In genomic region chr7:33243319-33243881, GRCh38 we compare ENCODE assay signal across 8 cellular contexts.
DNase-seq lines count a peak whose midpoint lies in the region; ATAC-seq and TF ChIP-seq lines count a peak whose summit lies in the region.

No MANE protein-coding gene starts in this region.

- H3K79me2 ChIP-seq in MM.1S (ENCODE audit: low read length), result no peaks in the 10 kb centered on the region

- no peaks in the 10 kb centered on the region for H3K4me1 Mint-ChIP-seq in activated T-cell treated with anti-CD3 and anti-CD28 coated beads, Interleukin-2, amount 50 U/mL, for 24 hours (ENCODE audit: low read depth)

- no peak overlapping the region for H3K27ac Mint-ChIP-seq in activated T-cell treated with anti-CD3 and anti-CD28 coated beads, Interleukin-2, amount 50 U/mL, for 24 hours

- ATAC-seq in HG02938 (IDR thresholded peaks at IDR 0.05; ENCODE audit: unreplicated experiment), result no peak

- DNase-seq in EH (ENCODE audit: low read depth) (peak; percentile 63), MM.1S (peak; percentile 42), SHP77 treated with DMSO at 0.1 percent for 48 hours (lab: John Stamatoyannopoulos, UW) (peak; percentile 29), fibroblast of the aortic adventitia (ENCODE audit: low read depth) (peak; percentile 83), pulmonary artery endothelial cell (ENCODE audit: low read depth, low spot score) (peak; percentile 15)
- no peak for DNase-seq in activated T-cell treated with anti-CD3 and anti-CD28 coated beads, Interleukin-2, amount 50 U/mL, for 48 hours
- DNase-seq in activated T-cell treated with anti-CD3 and anti-CD28 coated beads, Interleukin-2, amount 50 U/mL, for 24 hours, result no peak

- no peaks in the 10 kb centered on the region for H3K9me2 ChIP-seq in MM.1S (replicated peaks; ENCODE audit: insufficient read depth, low read length)

- H3K36me3 Mint-ChIP-seq in activated T-cell treated with anti-CD3 and anti-CD28 coated beads, Interleukin-2, amount 50 U/mL, for 24 hours (ENCODE audit: low read depth), result no peaks in the 10 kb centered on the region

- H3F3A ChIP-seq in MM.1S (ENCODE audit: insufficient read depth, low read length), result no peaks in the 10 kb centered on the region

- H3K9ac ChIP-seq in MM.1S (ENCODE audit: low read length), result no peak overlapping the region

- peak; percentile 58 for TF ChIP-seq CTCF in MM.1S (IDR thresholded peaks at IDR 0.05; ENCODE audit: low read length)
- TF ChIP-seq CTCF in fibroblast of the aortic adventitia (IDR thresholded peaks at IDR 0.05; ENCODE audit: insufficient read depth, low read length), result peak; percentile 64

- H3K27me3 ChIP-seq in MM.1S (replicated peaks; ENCODE audit: insufficient read depth, low read length), result no peaks in the 10 kb centered on the region

- no peak overlapping the region for H3K27ac ChIP-seq in MM.1S (ENCODE audit: low read length)

- H3K4me1 ChIP-seq in MM.1S (ENCODE audit: low read length), result no peaks in the 10 kb centered on the region

- H3K9me3 Mint-ChIP-seq in activated T-cell treated with anti-CD3 and anti-CD28 coated beads, Interleukin-2, amount 50 U/mL, for 24 hours, result no peaks in the 10 kb centered on the region

- H4K20me1 ChIP-seq in MM.1S (ENCODE audit: insufficient read depth, low read length), result no peaks in the 10 kb centered on the region

- no peak overlapping the region for H3K4me3 ChIP-seq in MM.1S (ENCODE audit: low read length)
- no peak overlapping the region for H3K4me3 ChIP-seq in fibroblast of the aortic adventitia (ENCODE audit: low read depth, low read length)

- no peaks in the 10 kb centered on the region for H3K9me3 ChIP-seq in MM.1S (replicated peaks; ENCODE audit: insufficient read depth, low read length)

- H3K4me2 ChIP-seq in MM.1S (ENCODE audit: low read depth, low read length), result no peak overlapping the region

- no peak overlapping the region for H2AFZ ChIP-seq in MM.1S (ENCODE audit: low read length)

- H3K27me3 Mint-ChIP-seq in activated T-cell treated with anti-CD3 and anti-CD28 coated beads, Interleukin-2, amount 50 U/mL, for 24 hours, result no peaks in the 10 kb centered on the region

- no peaks in the 10 kb centered on the region for H3K36me3 ChIP-seq in MM.1S (replicated peaks; ENCODE audit: insufficient read depth, low read length)

- no peak overlapping the region for H3K4me3 Mint-ChIP-seq in activated T-cell treated with anti-CD3 and anti-CD28 coated beads, Interleukin-2, amount 50 U/mL, for 24 hours

Comparison
In these comparisons a context has a peak if more than half of its experiments do, and no peak if none do; other contexts are left out.
1. DNase-seq: peak in EH (single experiment), MM.1S (single experiment), SHP77 treated with DMSO at 0.1 percent for 48 hours (single experiment), fibroblast of the aortic adventitia (single experiment) and pulmonary artery endothelial cell (single experiment); none in activated T-cell treated with anti-CD3 and anti-CD28 coated beads, Interleukin-2, amount 50 U/mL, for 48 hours (0 of 2) and activated T-cell treated with anti-CD3 and anti-CD28 coated beads, Interleukin-2, amount 50 U/mL, for 24 hours (single experiment).